Comparison of ENCODE assay signal across 9 cellular contexts in the genomic region with DNA sequence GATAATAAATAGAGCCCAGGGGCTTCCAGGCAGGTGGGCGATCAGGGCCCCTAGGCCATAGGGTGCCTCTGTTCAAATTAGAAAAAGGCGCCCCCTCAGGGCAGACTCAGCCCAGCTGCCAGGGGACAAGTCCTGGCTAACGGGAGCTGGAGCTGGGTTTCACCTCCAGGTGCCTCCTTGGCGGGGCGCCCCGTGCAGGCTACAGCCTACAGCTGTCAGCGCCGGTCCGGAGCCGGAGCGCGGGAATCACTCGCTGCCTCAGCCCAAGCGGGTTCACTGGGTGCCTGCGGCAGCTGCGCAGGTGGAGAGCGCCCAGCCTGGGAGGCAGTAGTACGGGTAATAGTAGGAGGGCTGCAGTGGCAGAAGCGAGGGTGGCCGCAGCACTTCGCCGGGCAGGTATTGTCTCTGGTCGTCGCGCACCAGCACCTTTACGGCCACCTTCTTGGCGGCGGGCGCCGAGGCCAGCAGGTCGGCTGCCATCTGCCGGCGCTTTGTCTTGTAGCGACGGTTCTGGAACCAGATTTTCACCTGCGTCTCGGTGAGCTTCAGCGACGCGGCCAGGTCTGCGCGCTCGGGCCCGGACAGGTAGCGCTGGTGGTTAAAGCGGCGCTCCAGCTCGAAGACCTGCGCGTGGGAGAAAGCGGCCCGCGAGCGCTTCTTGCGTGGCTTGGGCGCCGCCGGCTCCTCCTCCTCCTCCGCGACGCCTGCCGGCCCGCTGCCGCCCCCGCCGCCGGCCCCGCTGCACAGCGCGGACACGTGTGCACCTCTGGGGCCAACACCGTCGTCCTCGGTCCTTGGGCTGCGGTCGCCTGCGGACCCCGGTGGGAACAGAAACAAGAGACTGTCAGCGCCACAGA. TPM values are rescaled to one million over a fixed set of nuclear protein-coding genes. Genes with fewer than 3 reads are reported as not detected.
DNase-seq lines count a peak whose midpoint lies in the region; ATAC-seq and TF ChIP-seq lines count a peak whose summit lies in the region.
"Had no signal": no experiment of that assay in that cellular context is flagged by ENCODE, and none has a peak within 500 bp of the region (broad histone marks: within the 10 kb centered on the region; RNA-seq: fewer than 3 reads in every experiment).

No MANE protein-coding gene starts in this region.

- peaks cover 93 to 98% (median 97%) of the 10 kb centered on the region in 3 donors for H3K27me3 Mint-ChIP-seq in CD14-positive monocyte (ENCODE audit: low read depth in 3 of 3)
- peaks cover 98% of the 10 kb centered on the region for H3K27me3 Mint-ChIP-seq in activated naive CD4-positive, alpha-beta T cell treated with anti-CD3 and anti-CD28 coated beads, Interleukin-2, amount 10 ng/mL, durations not matched to agents 7 days and 5 days

- in situ Hi-C loops in HAP-1 (cut with MboI; ENCODE audit: low sequenced_read_pairs) = loop anchor here (10.0 kb wide), 2 partner anchors 277 to 807 kb away; no protein-coding TSS in a partner anchor

- no peak for TF ChIP-seq POLR2A in ovary (IDR thresholded peaks at IDR 0.05)

- TF ChIP-seq CTCF in CD14-positive monocyte (IDR thresholded peaks at IDR 0.05) (no peak), ovary (IDR thresholded peaks at IDR 0.05) (no peak)

- intact Hi-C loops in CD14-positive monocyte (cut with micrococcal nuclease) = loop anchor here in 1 of 2 donors (10.0 kb wide), 1 partner anchor 697 kb away; no protein-coding TSS in a partner anchor
- intact Hi-C loops in ovary (cut with DNase I) = loop anchor here in 1 of 4 donors (10.0 kb wide), 1 partner anchor 687 kb away; no protein-coding TSS in a partner anchor

- no peak for TF ChIP-seq EP300 in ovary (IDR thresholded peaks at IDR 0.05)

- H3K4me3 ChIP-seq in HAP-1 (no peak overlapping the region), ovary (no peak overlapping the region)

- H3K36me3 ChIP-seq in HAP-1 (replicated peaks) (peaks cover 8% of the 10 kb centered on the region), ovary (no peaks in the 10 kb centered on the region)
- H3K36me3 ChIP-seq: adrenal gland had no signal

- no peak overlapping the region for H3K27ac ChIP-seq in ovary
- H3K27ac ChIP-seq: adrenal gland had no signal

- DNase-seq in CD14-positive monocyte (ENCODE audit: low spot score) = no peak
- peak; percentile 56 for DNase-seq in activated naive CD4-positive, alpha-beta T cell treated with anti-CD3 and anti-CD28 coated beads, Interleukin-2, amount 10 ng/mL, durations not matched to agents 7 days and 5 days
- peak; percentile 75 for DNase-seq in left kidney (ENCODE audit: low read depth, low spot score)
- DNase-seq in HAP-1 (ENCODE audit: low spot score in 2 of 2) = no peak
- no peak for DNase-seq in NCI-H1694 (lab: John Stamatoyannopoulos, UW)
- no peak for DNase-seq in ovary
- no peak for DNase-seq in SKM-1 (lab: John Stamatoyannopoulos, UW; ENCODE audit: unreplicated experiment)

- H3K4me1 ChIP-seq in HAP-1 = peaks cover 8% of the 10 kb centered on the region
- H3K4me1 ChIP-seq in ovary (ENCODE audit: insufficient read depth) = peaks cover 13% of the 10 kb centered on the region

- H3K9me3 Mint-ChIP-seq in CD14-positive monocyte = peaks cover 4 to 66% (median 26%) of the 10 kb centered on the region in 7 donors
- H3K9me3 Mint-ChIP-seq in activated naive CD4-positive, alpha-beta T cell treated with anti-CD3 and anti-CD28 coated beads, Interleukin-2, amount 10 ng/mL, durations not matched to agents 7 days and 5 days = peaks cover 5% of the 10 kb centered on the region

- H3K36me3 Mint-ChIP-seq in CD14-positive monocyte = peaks cover 14 to 23% of the 10 kb centered on the region in 2 donors
- peaks cover 30% of the 10 kb centered on the region for H3K36me3 Mint-ChIP-seq in activated naive CD4-positive, alpha-beta T cell treated with anti-CD3 and anti-CD28 coated beads, Interleukin-2, amount 10 ng/mL, durations not matched to agents 7 days and 5 days

- peaks cover 62% of the 10 kb centered on the region for H3K4me1 Mint-ChIP-seq in CD14-positive monocyte
- peaks cover 37% of the 10 kb centered on the region for H3K4me1 Mint-ChIP-seq in activated naive CD4-positive, alpha-beta T cell treated with anti-CD3 and anti-CD28 coated beads, Interleukin-2, amount 10 ng/mL, durations not matched to agents 7 days and 5 days

- CTCF ChIA-PET in activated naive CD4-positive, alpha-beta T cell treated with anti-CD3 and anti-CD28 coated beads, Interleukin-2, amount 10 ng/mL, durations not matched to agents 7 days and 5 days (lab: Charles Lee) = interaction anchor here (1.0 to 1.1 kb wide), 2 partner anchors 12 to 18 kb away, joined by 3 to 4 read pairs; no protein-coding TSS in a partner anchor

- H3K9me3 ChIP-seq in HAP-1 = peaks cover 10% of the 10 kb centered on the region; the same call in 1 of the 2 replicates
- no peaks in the 10 kb centered on the region for H3K9me3 ChIP-seq in ovary
- H3K9me3 ChIP-seq: adrenal gland had no signal

- H3K27ac Mint-ChIP-seq in CD14-positive monocyte = no peak overlapping the region
- peak overlapping the region; percentile 78 for H3K27ac Mint-ChIP-seq in activated naive CD4-positive, alpha-beta T cell treated with anti-CD3 and anti-CD28 coated beads, Interleukin-2, amount 10 ng/mL, durations not matched to agents 7 days and 5 days

- no peaks in the 10 kb centered on the region for H3K27me3 ChIP-seq in HAP-1 (ENCODE audit: low read depth)
- H3K27me3 ChIP-seq in ovary = peaks cover 19% of the 10 kb centered on the region

- peak overlapping the region; percentile 12 to 97 for H3K4me3 Mint-ChIP-seq in CD14-positive monocyte
- H3K4me3 Mint-ChIP-seq in activated naive CD4-positive, alpha-beta T cell treated with anti-CD3 and anti-CD28 coated beads, Interleukin-2, amount 10 ng/mL, durations not matched to agents 7 days and 5 days = no peak overlapping the region

- peak; percentile 37 for ATAC-seq in GM21390 (IDR thresholded peaks at IDR 0.05; ENCODE audit: unreplicated experiment)

- 4 to 9% (median 6%) methylated on average over 61 to 79 of the region's 79 CpGs for WGBS in ovary, 3 donors

RNA-seq across cellular contexts. Expression of gene NKX3-2, which starts 2.4 kb away (rescaled TPM):
- polyA plus RNA-seq in CD14-positive monocyte (not detected), ovary (under 1 TPM; 0.10 to 0.21 TPM)
- 1 to 10 TPM in 1 of 7 donors, under 1 TPM in 5, not detected in 1; 0.10 to 1.4 (median 0.49) TPM for total RNA-seq in ovary

RNA-seq across cellular contexts. Expression of gene RAB28, which starts 57.8 kb away (rescaled TPM):
- polyA plus RNA-seq in CD14-positive monocyte = 10 to 100 TPM; 17.8 to 18.0 TPM
- total RNA-seq in ovary = 10 to 100 TPM; 18.5 to 24.2 (median 20.0) TPM
- 10 to 100 TPM; 17.4 to 20.2 TPM for polyA plus RNA-seq in ovary

Comparison
In these comparisons a context has a peak if more than half of its experiments do, and no peak if none do; other contexts are left out.
1. DNase-seq: peak in activated naive CD4-positive, alpha-beta T cell treated with anti-CD3 and anti-CD28 coated beads, Interleukin-2, amount 10 ng/mL, durations not matched to agents 7 days and 5 days (single experiment) and left kidney (single experiment); none in CD14-positive monocyte (single experiment), HAP-1 (0 of 2), NCI-H1694 (single experiment), ovary (0 of 5) and SKM-1 (single experiment).